8 cellular contexts compared by ENCODE assay signal in the genomic region with DNA sequence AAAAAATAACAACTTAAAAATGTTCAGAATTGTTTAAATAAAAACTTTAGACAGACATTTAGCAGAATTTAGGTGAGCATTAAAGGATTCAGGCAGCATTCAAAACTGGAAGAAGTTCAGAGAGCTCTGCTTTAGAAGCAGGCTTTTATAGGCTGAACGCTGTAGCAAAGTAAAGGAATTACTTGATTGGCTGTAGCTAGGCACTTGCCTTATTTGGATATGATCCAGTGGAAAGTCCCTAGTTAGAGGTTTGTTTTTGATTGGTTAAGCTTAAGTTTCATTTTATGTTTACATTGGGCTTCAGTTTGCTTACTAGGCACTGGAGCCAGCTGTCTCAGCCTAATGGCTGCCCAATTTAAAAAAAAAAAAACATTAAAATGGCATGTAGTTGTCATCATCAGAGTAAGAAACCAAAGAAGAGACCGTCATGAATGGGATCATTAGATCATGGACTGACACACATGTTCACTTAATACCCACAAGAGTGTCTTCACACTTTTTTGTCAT.
DNase-seq lines count a peak whose midpoint lies in the region; ATAC-seq and TF ChIP-seq lines count a peak whose summit lies in the region.

No MANE protein-coding gene starts in this region.

- CTCF ChIA-PET in activated CD8-positive, alpha-beta T cell treated with anti-CD3 and anti-CD28 coated beads for 36 hours (lab: Charles Lee): interaction anchor here (0.9 kb wide), 1 partner anchor 27 kb away, joined by 3 read pairs; no protein-coding TSS in a partner anchor

- intact Hi-C loops in activated CD8-positive, alpha-beta T cell treated with anti-CD3 and anti-CD28 coated beads for 36 hours (cut with micrococcal nuclease): no loop called here

- no peak for TF ChIP-seq CTCF in activated CD8-positive, alpha-beta T cell treated with anti-CD3 and anti-CD28 coated beads for 36 hours (IDR thresholded peaks at IDR 0.05)
- TF ChIP-seq CTCF in retinal pigment epithelial cell (conservative IDR thresholded peaks at IDR 0.05; ENCODE audit: low read depth, low read length): no peak

- peak overlapping the region; percentile 65 for H3K4me3 Mint-ChIP-seq in activated CD8-positive, alpha-beta T cell treated with anti-CD3 and anti-CD28 coated beads for 36 hours

- H3K4me1 Mint-ChIP-seq in activated CD8-positive, alpha-beta T cell treated with anti-CD3 and anti-CD28 coated beads for 36 hours (ENCODE audit: low read depth): peaks cover 21% of the 10 kb centered on the region

- H3K27me3 Mint-ChIP-seq in activated CD8-positive, alpha-beta T cell treated with anti-CD3 and anti-CD28 coated beads for 36 hours: no peaks in the 10 kb centered on the region

- POLR2A ChIA-PET in activated CD8-positive, alpha-beta T cell treated with anti-CD3 and anti-CD28 coated beads for 36 hours (lab: Charles Lee): no interaction called here

- H3K36me3 Mint-ChIP-seq in activated CD8-positive, alpha-beta T cell treated with anti-CD3 and anti-CD28 coated beads for 36 hours (ENCODE audit: low read depth): peaks cover 13% of the 10 kb centered on the region

- H3K27ac Mint-ChIP-seq in activated CD8-positive, alpha-beta T cell treated with anti-CD3 and anti-CD28 coated beads for 36 hours: peak overlapping the region; percentile 87

- H3K9me3 Mint-ChIP-seq in activated CD8-positive, alpha-beta T cell treated with anti-CD3 and anti-CD28 coated beads for 36 hours: no peaks in the 10 kb centered on the region

- peak; percentile 95 for ATAC-seq in HG03280 (IDR thresholded peaks at IDR 0.05; ENCODE audit: unreplicated experiment)
- ATAC-seq in activated CD8-positive, alpha-beta T cell treated with anti-CD3 and anti-CD28 coated beads for 36 hours: peak; percentile 98

- no peak overlapping the region for H3K4me3 ChIP-seq in retinal pigment epithelial cell (ENCODE audit: low read length)

- DNase-seq in DMS 273 treated with DMSO at 0.1 percent for 48 hours (lab: John Stamatoyannopoulos, UW) (peak; percentile 99), GM19240 (ENCODE audit: insufficient read length, low spot score) (peak; percentile 59), NCI-H2227 treated with DMSO at 0.1 percent for 48 hours (lab: John Stamatoyannopoulos, UW) (peak; percentile 32), foreskin melanocyte (peak; percentile 56), retinal pigment epithelial cell (ENCODE audit: low read depth) (peak; percentile 75), cerebellum (ENCODE audit: low spot score) (no peak)
- peak; percentile 41 for DNase-seq in activated CD8-positive, alpha-beta T cell treated with anti-CD3 and anti-CD28 coated beads for 36 hours
